8 cellular contexts compared by ENCODE assay signal in genomic region chr1:200038987-200039848, GRCh38. TPM values are rescaled to one million over a fixed set of nuclear protein-coding genes. Genes with fewer than 3 reads are reported as not detected.
A peak's percentile ranks its signal among the peaks of the same experiment; 100 is the strongest.
DNase-seq lines count a peak whose midpoint lies in the region; ATAC-seq and TF ChIP-seq lines count a peak whose summit lies in the region.

No MANE protein-coding gene starts in this region.

- peak overlapping the region; percentile 95 for H3K27ac Mint-ChIP-seq in WTC11

- H3K27me3 ChIP-seq in cardiac muscle cell (peaks cover 100% of the 10 kb centered on the region), psoas muscle (ENCODE audit: insufficient read depth in 3 of 3, low read length in 2 of 3) (peaks cover 0 to 98% (median 61%) of the 10 kb centered on the region in 3 donors)

- H3K4me3 ChIP-seq in cardiac muscle cell (peak overlapping the region; percentile 34), psoas muscle (peak overlapping the region; percentile 63)

- H3K9me3 Mint-ChIP-seq in WTC11 = no peaks in the 10 kb centered on the region

- H3K36me3 ChIP-seq in cardiac muscle cell (no peaks in the 10 kb centered on the region), psoas muscle (ENCODE audit: insufficient read depth in 1 of 2, low read depth in 1 of 2) (no peaks in the 10 kb centered on the region)

- peaks cover 39% of the 10 kb centered on the region for H3K27me3 Mint-ChIP-seq in WTC11 (ENCODE audit: low read depth)

- peaks cover 3% of the 10 kb centered on the region for H3K36me3 Mint-ChIP-seq in WTC11

- H3K4me1 Mint-ChIP-seq in WTC11 = peaks cover 35% of the 10 kb centered on the region

- peak; percentile 44 for DNase-seq in DMS53 treated with DMSO at 0.1 percent for 48 hours (lab: John Stamatoyannopoulos, UW; ENCODE audit: unreplicated experiment)
- DNase-seq in HuH-7.5 (ENCODE audit: low spot score) = peak; percentile 75
- peak; percentile 79 for DNase-seq in WTC11 (ENCODE audit: low spot score)
- DNase-seq in cardiac muscle cell (ENCODE audit: low read depth in 1 of 2, low spot score in 1 of 2) = peak in 1 of 2 donors; percentile 59
- peak in 1 of 2 donors; percentile 56 for DNase-seq in psoas muscle

- H3K4me3 Mint-ChIP-seq in WTC11 = peak overlapping the region; percentile 97

- no peaks in the 10 kb centered on the region for H3K9me3 ChIP-seq in cardiac muscle cell (ENCODE audit: low read depth)
- H3K9me3 ChIP-seq in psoas muscle = no peaks in the 10 kb centered on the region

- TF ChIP-seq CTCF in WTC11 (IDR thresholded peaks at IDR 0.05) (no peak), cardiac muscle cell (IDR thresholded peaks at IDR 0.05; ENCODE audit: low read depth, low read length) (no peak), psoas muscle (IDR thresholded peaks at IDR 0.05) (no peak)

- H3K4me1 ChIP-seq in cardiac muscle cell (ENCODE audit: low read depth) (peaks cover 15% of the 10 kb centered on the region), psoas muscle (peaks cover 22% of the 10 kb centered on the region)

- ATAC-seq in WTC11 (peak; percentile 32), psoas muscle (peak; percentile 34 to 67 (median 48)), HG03108 (IDR thresholded peaks at IDR 0.05; ENCODE audit: unreplicated experiment) (no peak), GM21526 (IDR thresholded peaks at IDR 0.05; ENCODE audit: low FRiP score, unreplicated experiment) (no peak), GM18868 (IDR thresholded peaks at IDR 0.05; ENCODE audit: unreplicated experiment) (no peak)

- POLR2A ChIA-PET in WTC11 (lab: Charles Lee) = interaction anchor here (0.8 to 1.6 kb wide), 3 partner anchors 9 to 14 kb away, joined by 3 to 7 read pairs (median 3); no protein-coding TSS in a partner anchor

- CTCF ChIA-PET in WTC11 (lab: Charles Lee) = interaction anchor here (0.8 to 2.2 kb wide), 2 partner anchors 11 to 85 kb away, joined by 3 to 8 read pairs; no protein-coding TSS in a partner anchor

- intact Hi-C loops in psoas muscle (cut with DNase I) = no loop called here

- H3K27ac ChIP-seq in cardiac muscle cell (no peak overlapping the region), psoas muscle (no peak overlapping the region)

- 0 to 1% (median 1%) methylated on average over 55 to 79 of the region's 79 CpGs for WGBS in psoas muscle, 3 donors

TF ChIP-seq in WTC11, 78 proteins besides CTCF, POLR2A, EP300 and RAD21 (continues in another document):
- TF ChIP-seq ZNF281 (CRISPR knock-in tag; IDR thresholded peaks at IDR 0.05) = 0 out of 2 replicates have a peak, but pooled peaks have one; percentile 28
- 0 out of 2 replicates have a peak, but pooled peaks have one; percentile 18 for TF ChIP-seq FOXP4 (CRISPR knock-in tag; IDR thresholded peaks at IDR 0.05)
- TF ChIP-seq, protein P1, sequence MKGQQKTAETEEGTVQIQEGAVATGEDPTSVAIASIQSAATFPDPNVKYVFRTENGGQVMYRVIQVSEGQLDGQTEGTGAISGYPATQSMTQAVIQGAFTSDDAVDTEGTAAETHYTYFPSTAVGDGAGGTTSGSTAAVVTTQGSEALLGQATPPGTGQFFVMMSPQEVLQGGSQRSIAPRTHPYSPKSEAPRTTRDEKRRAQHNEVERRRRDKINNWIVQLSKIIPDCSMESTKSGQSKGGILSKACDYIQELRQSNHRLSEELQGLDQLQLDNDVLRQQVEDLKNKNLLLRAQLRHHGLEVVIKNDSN (CRISPR knock-in tag; IDR thresholded peaks at IDR 0.05) = no peak
- TF ChIP-seq, protein P2, sequence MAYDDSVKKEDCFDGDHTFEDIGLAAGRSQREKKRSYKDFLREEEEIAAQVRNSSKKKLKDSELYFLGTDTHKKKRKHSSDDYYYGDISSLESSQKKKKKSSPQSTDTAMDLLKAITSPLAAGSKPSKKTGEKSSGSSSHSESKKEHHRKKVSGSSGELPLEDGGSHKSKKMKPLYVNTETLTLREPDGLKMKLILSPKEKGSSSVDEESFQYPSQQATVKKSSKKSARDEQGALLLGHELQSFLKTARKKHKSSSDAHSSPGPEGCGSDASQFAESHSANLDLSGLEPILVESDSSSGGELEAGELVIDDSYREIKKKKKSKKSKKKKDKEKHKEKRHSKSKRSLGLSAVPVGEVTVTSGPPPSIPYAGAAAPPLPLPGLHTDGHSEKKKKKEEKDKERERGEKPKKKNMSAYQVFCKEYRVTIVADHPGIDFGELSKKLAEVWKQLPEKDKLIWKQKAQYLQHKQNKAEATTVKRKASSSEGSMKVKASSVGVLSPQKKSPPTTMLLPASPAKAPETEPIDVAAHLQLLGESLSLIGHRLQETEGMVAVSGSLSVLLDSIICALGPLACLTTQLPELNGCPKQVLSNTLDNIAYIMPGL (CRISPR knock-in tag; IDR thresholded peaks at IDR 0.05) = peak; percentile 45; the same call in 1 of the 2 replicates
- no peak for TF ChIP-seq GABPB1 (CRISPR knock-in tag; IDR thresholded peaks at IDR 0.05)
- TF ChIP-seq, protein P3, sequence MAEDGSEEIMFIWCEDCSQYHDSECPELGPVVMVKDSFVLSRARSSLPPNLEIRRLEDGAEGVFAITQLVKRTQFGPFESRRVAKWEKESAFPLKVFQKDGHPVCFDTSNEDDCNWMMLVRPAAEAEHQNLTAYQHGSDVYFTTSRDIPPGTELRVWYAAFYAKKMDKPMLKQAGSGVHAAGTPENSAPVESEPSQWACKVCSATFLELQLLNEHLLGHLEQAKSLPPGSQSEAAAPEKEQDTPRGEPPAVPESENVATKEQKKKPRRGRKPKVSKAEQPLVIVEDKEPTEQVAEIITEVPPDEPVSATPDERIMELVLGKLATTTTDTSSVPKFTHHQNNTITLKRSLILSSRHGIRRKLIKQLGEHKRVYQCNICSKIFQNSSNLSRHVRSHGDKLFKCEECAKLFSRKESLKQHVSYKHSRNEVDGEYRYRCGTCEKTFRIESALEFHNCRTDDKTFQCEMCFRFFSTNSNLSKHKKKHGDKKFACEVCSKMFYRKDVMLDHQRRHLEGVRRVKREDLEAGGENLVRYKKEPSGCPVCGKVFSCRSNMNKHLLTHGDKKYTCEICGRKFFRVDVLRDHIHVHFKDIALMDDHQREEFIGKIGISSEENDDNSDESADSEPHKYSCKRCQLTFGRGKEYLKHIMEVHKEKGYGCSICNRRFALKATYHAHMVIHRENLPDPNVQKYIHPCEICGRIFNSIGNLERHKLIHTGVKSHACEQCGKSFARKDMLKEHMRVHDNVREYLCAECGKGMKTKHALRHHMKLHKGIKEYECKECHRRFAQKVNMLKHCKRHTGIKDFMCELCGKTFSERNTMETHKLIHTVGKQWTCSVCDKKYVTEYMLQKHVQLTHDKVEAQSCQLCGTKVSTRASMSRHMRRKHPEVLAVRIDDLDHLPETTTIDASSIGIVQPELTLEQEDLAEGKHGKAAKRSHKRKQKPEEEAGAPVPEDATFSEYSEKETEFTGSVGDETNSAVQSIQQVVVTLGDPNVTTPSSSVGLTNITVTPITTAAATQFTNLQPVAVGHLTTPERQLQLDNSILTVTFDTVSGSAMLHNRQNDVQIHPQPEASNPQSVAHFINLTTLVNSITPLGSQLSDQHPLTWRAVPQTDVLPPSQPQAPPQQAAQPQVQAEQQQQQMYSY (CRISPR knock-in tag; IDR thresholded peaks at IDR 0.05) = 0 out of 2 replicates have a peak, but pooled peaks have one; percentile 24
- peak; percentile 73; the same call in 1 of the 2 replicates for TF ChIP-seq ETV6 (CRISPR knock-in tag; IDR thresholded peaks at IDR 0.05)

RNA-seq across cellular contexts. Expression of gene NR5A2, which starts 11.7 kb away (rescaled TPM):
- total RNA-seq in WTC11 (2021) (13.6 to 22.3 TPM (median 17.8 TPM) in 3 replicates), cardiac muscle cell (0.15 TPM in 1 of 2 replicates, not detected in the other), psoas muscle (1 to 10 TPM in 1 of 4 donors, under 1 TPM in 3; 0.60 to 1.2 (median 0.90) TPM)
- polyA plus RNA-seq in cardiac muscle cell (not detected in 2 replicates), psoas muscle (under 1 TPM; 0.27 to 0.29 (median 0.29) TPM)

Comparison
In these comparisons a context has a peak if more than half of its experiments do, and no peak if none do; other contexts are left out.
1. ATAC-seq: peak in WTC11 (single experiment) and psoas muscle (4 of 4); none in HG03108 (single experiment), GM21526 (single experiment) and GM18868 (single experiment).